In genomic region chrX:75131973-75132627, GRCh38 we compare ENCODE assay signal across 17 cellular contexts. TPM values are rescaled to one million over a fixed set of nuclear protein-coding genes. Genes with fewer than 3 reads are reported as not detected.
A peak's percentile ranks its signal among the peaks of the same experiment; 100 is the strongest.
DNase-seq lines count a peak whose midpoint lies in the region; ATAC-seq and TF ChIP-seq lines count a peak whose summit lies in the region.
"Had no signal": no experiment of that assay in that cellular context is flagged by ENCODE, and none has a peak within 500 bp of the region (broad histone marks: within the 10 kb centered on the region; RNA-seq: fewer than 3 reads in every experiment).

No MANE protein-coding gene starts in this region.

- H3K9me3 Mint-ChIP-seq in endodermal cell, result peaks cover 68% of the 10 kb centered on the region

- peak; percentile 39 for DNase-seq in Ammon's horn (ENCODE audit: low spot score)
- no peak for DNase-seq in endodermal cell
- DNase-seq in right cardiac atrium, result no peak
- DNase-seq in occipital lobe (lab: John Stamatoyannopoulos, UW), result peak; percentile 1
- no peak for DNase-seq in NCI-H446 (lab: John Stamatoyannopoulos, UW)
- DNase-seq: 8988T, DMS79 treated with DMSO at 0.1 percent for 48 hours, GDM1, NCI-H1092 treated with DMSO at 0.1 percent for 48 hours, NCI-H2081 treated with DMSO at 0.1 percent for 48 hours, NCI-H510A treated with DMSO at 0.1 percent for 48 hours, Peyer's patch, SHP77 treated with DMSO at 0.1 percent for 48 hours had no signal

- no peaks in the 10 kb centered on the region for H3K4me1 Mint-ChIP-seq in endodermal cell

- peak overlapping the region; percentile 32 for H3K27ac ChIP-seq in endodermal cell (ENCODE audit: low read depth, low read length)
- peak overlapping the region; percentile 13 for H3K27ac ChIP-seq in right cardiac atrium (ENCODE audit: low read length)
- H3K27ac ChIP-seq: KMS-11, Peyer's patch had no signal

- H3K4me3 ChIP-seq in endodermal cell (ENCODE audit: low read length) (no peak overlapping the region), right cardiac atrium (ENCODE audit: low read length) (no peak overlapping the region)
- H3K4me3 ChIP-seq: Peyer's patch had no signal

- no peak overlapping the region for H3K27ac Mint-ChIP-seq in endodermal cell

- H3K4me1 ChIP-seq in endodermal cell (ENCODE audit: control insufficient read depth, insufficient read depth, low read length) (no peaks in the 10 kb centered on the region), right cardiac atrium (ENCODE audit: control insufficient read depth, insufficient read depth, low read length) (peaks cover 4% of the 10 kb centered on the region)
- H3K4me1 ChIP-seq: Peyer's patch had no signal

- H3K4me3 Mint-ChIP-seq in endodermal cell, result no peak overlapping the region

- H3K36me3 ChIP-seq in endodermal cell (ENCODE audit: control insufficient read depth, insufficient read depth, low read length), result no peaks in the 10 kb centered on the region
- H3K36me3 ChIP-seq: Peyer's patch had no signal

- H3K27me3 ChIP-seq in endodermal cell (ENCODE audit: control insufficient read depth, insufficient read depth, low read length, poor library complexity, severe bottlenecking), result no peaks in the 10 kb centered on the region
- no peaks in the 10 kb centered on the region for H3K27me3 ChIP-seq in right cardiac atrium (ENCODE audit: control insufficient read depth, insufficient read depth)
- H3K27me3 ChIP-seq: Peyer's patch had no signal

- H3K9me3 ChIP-seq in endodermal cell (ENCODE audit: control insufficient read depth, low read length) (no peaks in the 10 kb centered on the region), right cardiac atrium (ENCODE audit: control insufficient read depth, low read length) (no peaks in the 10 kb centered on the region)
- H3K9me3 ChIP-seq: Peyer's patch had no signal

- H3K9ac ChIP-seq in endodermal cell (ENCODE audit: extremely low read depth, low read length, poor library complexity, severe bottlenecking), result no peak overlapping the region
- H3K9ac ChIP-seq: KMS-11 had no signal

- ATAC-seq in right cardiac atrium, result peak; percentile 16 to 48
- no peak for ATAC-seq in GM21825 (IDR thresholded peaks at IDR 0.05; ENCODE audit: unreplicated experiment)
- no peak for ATAC-seq in GM18870 (IDR thresholded peaks at IDR 0.05; ENCODE audit: unreplicated experiment)
- no peak for ATAC-seq in GM19395 (IDR thresholded peaks at IDR 0.05; ENCODE audit: unreplicated experiment)

- intact Hi-C loops in right cardiac atrium (cut with DNase I), result no loop called here

- 94% methylated on average over 7 of the region's 9 CpGs; no CpG with 5 or more reads in 1 of the 2 experiments for WGBS in endodermal cell (ENCODE audit: insufficient coverage in 1 of 2, insufficient read length in 1 of 2), 2 experiments
- WGBS in right cardiac atrium, result 70% methylated on average over 9 of the region's 9 CpGs

- TF ChIP-seq CTCF in endodermal cell (conservative IDR thresholded peaks at IDR 0.05), result no peak

- H3K27me3 Mint-ChIP-seq in endodermal cell (ENCODE audit: insufficient read depth), result no peaks in the 10 kb centered on the region

- H3K36me3 Mint-ChIP-seq in endodermal cell (ENCODE audit: low read depth), result peaks cover 5% of the 10 kb centered on the region

RNA-seq across cellular contexts. Expression of gene ABCB7, which starts 24.0 kb away (rescaled TPM):
- total RNA-seq in endodermal cell (10 to 100 TPM; 38.2 to 40.0 TPM), right cardiac atrium (10 to 100 TPM; 25.6 to 28.6 (median 27.3) TPM), occipital lobe (46.8 TPM)
- polyA plus RNA-seq in endodermal cell (2013, experiment 1 of 2), result 29.6 TPM
- 26.0 TPM for polyA plus RNA-seq in endodermal cell (2013, experiment 2 of 2)
- 15.6 TPM for polyA plus RNA-seq in right cardiac atrium

Comparison
In these comparisons a context has a peak if more than half of its experiments do, and no peak if none do; other contexts are left out.
1. DNase-seq: peak in Ammon's horn (single experiment) and occipital lobe (single experiment); none in endodermal cell (single experiment), right cardiac atrium (0 of 3) and NCI-H446 (0 of 2).
2. ATAC-seq: peak in right cardiac atrium (2 of 2); none in GM21825 (single experiment), GM18870 (single experiment) and GM19395 (single experiment).